2 cellular contexts compared by ENCODE assay signal in genomic region chr18:56495884-56496283, GRCh38.
TF ChIP-seq lines count a peak whose summit lies in the region.

No MANE protein-coding gene starts in this region.

TF ChIP-seq in GM23338, 12 proteins besides CTCF, POLR2A, EP300 and RAD21:
- TF ChIP-seq ETS1 (IDR thresholded peaks at IDR 0.05) = no peak

TF ChIP-seq in H1, 55 proteins besides CTCF, POLR2A, EP300 and RAD21 (continued from another document):
- TF ChIP-seq TCF12 (IDR thresholded peaks at IDR 0.05; ENCODE audit: low read depth, low read length) (no peak), TEAD4 (IDR thresholded peaks at IDR 0.05; ENCODE audit: low read depth, low read length) (no peak), EGR1 (IDR thresholded peaks at IDR 0.05; ENCODE audit: borderline replicate concordance, low read depth, low read length) (no peak), CBX5 (IDR thresholded peaks at IDR 0.05; ENCODE audit: low read depth, low read length) (no peak), SIN3A (conservative IDR thresholded peaks at IDR 0.05 in 1 of 2, IDR thresholded peaks at IDR 0.05 in 1 of 2; ENCODE audit: low read depth in 1 of 2, low read length in 2 of 2) (no peak), KDM5A (IDR thresholded peaks at IDR 0.05; ENCODE audit: low read length) (no peak), HDAC2 (IDR thresholded peaks at IDR 0.05; ENCODE audit: borderline replicate concordance in 1 of 2, low read depth in 2 of 2, low read length in 2 of 2) (no peak), ASH2L (IDR thresholded peaks at IDR 0.05; ENCODE audit: low read length) (no peak), YY1 (IDR thresholded peaks at IDR 0.05; ENCODE audit: low read depth, low read length) (no peak), BRCA1 (IDR thresholded peaks at IDR 0.05; ENCODE audit: low read depth, low read length) (no peak)
